ENCODE assay signal across 1 cellular context in genomic region chr2:215782965-215783364, GRCh38.
TF ChIP-seq lines count a peak whose summit lies in the region.

No MANE protein-coding gene starts in this region.

TF ChIP-seq in IMR-90, 13 proteins besides CTCF, POLR2A, EP300 and RAD21 (continued from another document):
- TF ChIP-seq CEBPB (IDR thresholded peaks at IDR 0.05; ENCODE audit: low read depth, low read length) (no peak), BHLHE40 (IDR thresholded peaks at IDR 0.05; ENCODE audit: low read depth, low read length) (no peak), MAFK (IDR thresholded peaks at IDR 0.05; ENCODE audit: low read depth, low read length) (no peak), CHD1 (IDR thresholded peaks at IDR 0.05; ENCODE audit: low read depth, low read length) (no peak), NFE2L2 (IDR thresholded peaks at IDR 0.05; ENCODE audit: low read depth, low read length) (no peak), FOS (IDR thresholded peaks at IDR 0.05; ENCODE audit: low read depth, low read length) (no peak), SMC3 (IDR thresholded peaks at IDR 0.05; ENCODE audit: low read depth, low read length) (no peak)
- TF ChIP-seq, protein P1, sequence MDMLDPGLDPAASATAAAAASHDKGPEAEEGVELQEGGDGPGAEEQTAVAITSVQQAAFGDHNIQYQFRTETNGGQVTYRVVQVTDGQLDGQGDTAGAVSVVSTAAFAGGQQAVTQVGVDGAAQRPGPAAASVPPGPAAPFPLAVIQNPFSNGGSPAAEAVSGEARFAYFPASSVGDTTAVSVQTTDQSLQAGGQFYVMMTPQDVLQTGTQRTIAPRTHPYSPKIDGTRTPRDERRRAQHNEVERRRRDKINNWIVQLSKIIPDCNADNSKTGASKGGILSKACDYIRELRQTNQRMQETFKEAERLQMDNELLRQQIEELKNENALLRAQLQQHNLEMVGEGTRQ (IDR thresholded peaks at IDR 0.05; ENCODE audit: low read depth, low read length): no peak
TF ChIP-seq in IMR-90: peak in this region for 0.
